1 cellular context compared by ENCODE assay signal in the genomic region with DNA sequence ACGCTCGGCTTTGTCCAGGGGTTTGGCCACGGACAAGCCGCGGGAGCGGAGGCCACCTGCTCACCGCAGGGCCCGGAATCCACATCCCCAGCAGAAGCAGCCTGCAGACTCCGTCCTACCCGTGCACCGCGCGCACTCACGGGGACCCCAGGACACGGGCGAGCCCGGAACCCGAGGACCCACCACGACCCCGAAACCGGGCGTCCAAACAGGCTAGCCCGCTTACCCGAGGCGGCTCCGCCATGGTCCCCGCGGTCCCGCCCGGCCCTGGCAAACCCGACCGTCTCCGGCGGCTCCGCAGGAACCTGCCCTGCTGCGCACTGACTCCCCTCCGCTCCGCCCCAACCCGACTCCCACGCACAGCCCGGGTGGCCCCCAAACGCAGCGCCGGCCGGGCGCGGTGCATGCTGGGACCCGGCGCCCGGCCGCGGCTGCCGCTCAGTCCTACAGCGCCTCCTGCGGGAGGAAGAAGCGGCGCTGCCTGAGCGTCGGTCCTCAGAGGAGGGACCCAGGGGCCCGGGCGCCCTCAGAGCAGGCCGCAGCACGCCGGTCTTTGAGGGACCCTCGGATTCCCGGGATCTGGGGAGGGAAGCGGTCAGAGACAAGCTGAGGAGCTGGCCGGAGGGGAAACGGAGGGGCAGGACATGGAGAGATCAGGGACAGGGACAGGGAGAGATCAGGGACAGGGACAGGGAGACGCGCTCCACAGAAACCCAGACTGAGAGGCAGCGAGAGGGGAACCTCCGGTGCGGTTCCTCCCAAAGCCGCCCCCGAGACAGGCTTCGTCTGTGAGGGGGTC.
A peak's percentile ranks its signal among the peaks of the same experiment; 100 is the strongest.
TF ChIP-seq lines count a peak whose summit lies in the region.

A gene with protein sequence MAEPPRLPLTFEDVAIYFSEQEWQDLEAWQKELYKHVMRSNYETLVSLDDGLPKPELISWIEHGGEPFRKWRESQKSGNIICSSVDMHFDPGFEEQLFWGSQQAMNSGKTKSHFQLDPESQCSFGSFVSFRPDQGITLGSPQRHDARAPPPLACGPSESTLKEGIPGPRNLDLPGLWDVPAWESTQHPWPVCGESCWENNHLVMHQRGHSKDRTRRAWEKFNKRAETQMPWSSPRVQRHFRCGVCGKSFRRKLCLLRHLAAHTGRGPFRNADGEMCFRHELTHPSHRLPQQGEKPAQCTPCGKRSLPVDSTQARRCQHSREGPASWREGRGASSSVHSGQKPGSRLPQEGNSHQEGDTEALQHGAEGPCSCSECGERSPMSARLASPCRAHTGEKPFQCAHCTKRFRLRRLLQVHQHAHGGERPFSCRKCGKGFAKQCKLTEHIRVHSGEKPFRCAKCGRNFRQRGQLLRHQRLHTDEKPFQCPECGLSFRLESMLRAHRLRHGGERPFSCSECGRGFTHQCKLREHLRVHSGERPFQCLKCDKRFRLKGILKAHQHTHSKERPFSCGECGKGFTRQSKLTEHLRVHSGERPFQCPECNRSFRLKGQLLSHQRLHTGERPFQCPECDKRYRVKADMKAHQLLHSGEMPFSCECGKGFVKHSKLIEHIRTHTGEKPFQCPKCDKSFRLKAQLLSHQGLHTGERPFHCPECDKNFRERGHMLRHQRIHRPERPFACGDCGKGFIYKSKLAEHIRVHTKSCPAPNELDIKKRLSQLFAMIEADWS (minus strand): TSS at position 322 of the 799 bp plus-strand sequence. CDS start 78 bp downstream, at position 244.

TF ChIP-seq in HepG2, 621 proteins besides CTCF, POLR2A, EP300 and RAD21 (continued from another document and continues in another):
- TF ChIP-seq, protein P1, sequence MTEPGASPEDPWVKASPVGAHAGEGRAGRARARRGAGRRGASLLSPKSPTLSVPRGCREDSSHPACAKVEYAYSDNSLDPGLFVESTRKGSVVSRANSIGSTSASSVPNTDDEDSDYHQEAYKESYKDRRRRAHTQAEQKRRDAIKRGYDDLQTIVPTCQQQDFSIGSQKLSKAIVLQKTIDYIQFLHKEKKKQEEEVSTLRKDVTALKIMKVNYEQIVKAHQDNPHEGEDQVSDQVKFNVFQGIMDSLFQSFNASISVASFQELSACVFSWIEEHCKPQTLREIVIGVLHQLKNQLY (CRISPR knock-in tag; IDR thresholded peaks at IDR 0.05) = peak; percentile 65; the same call in 1 of the 2 replicates
- peak; percentile 48 for TF ChIP-seq ERF (CRISPR knock-in tag; IDR thresholded peaks at IDR 0.05)
- TF ChIP-seq ZNF615 (CRISPR knock-in tag; IDR thresholded peaks at IDR 0.05; ENCODE audit: borderline replicate concordance) = peak; percentile 84; the same call in 1 of the 2 replicates
- no peak for TF ChIP-seq PCBP1 (IDR thresholded peaks at IDR 0.05; ENCODE audit: borderline replicate concordance, low read depth, low read length)
- no peak for TF ChIP-seq FOXP1 (IDR thresholded peaks at IDR 0.05)
- no peak for TF ChIP-seq FOXP1 (CRISPR knock-in tag; IDR thresholded peaks at IDR 0.05)
- peak; percentile 58; the same call in 1 of the 2 replicates for TF ChIP-seq ZNF317 (CRISPR knock-in tag; IDR thresholded peaks at IDR 0.05)
- TF ChIP-seq HNRNPUL1 (IDR thresholded peaks at IDR 0.05; ENCODE audit: low read depth, low read length) = 0 out of 2 replicates have a peak, but pooled peaks have one; percentile 60
- TF ChIP-seq, protein P2, sequence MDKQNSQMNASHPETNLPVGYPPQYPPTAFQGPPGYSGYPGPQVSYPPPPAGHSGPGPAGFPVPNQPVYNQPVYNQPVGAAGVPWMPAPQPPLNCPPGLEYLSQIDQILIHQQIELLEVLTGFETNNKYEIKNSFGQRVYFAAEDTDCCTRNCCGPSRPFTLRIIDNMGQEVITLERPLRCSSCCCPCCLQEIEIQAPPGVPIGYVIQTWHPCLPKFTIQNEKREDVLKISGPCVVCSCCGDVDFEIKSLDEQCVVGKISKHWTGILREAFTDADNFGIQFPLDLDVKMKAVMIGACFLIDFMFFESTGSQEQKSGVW (CRISPR knock-in tag; IDR thresholded peaks at IDR 0.05; ENCODE audit: borderline replicate concordance) = no peak
- no peak for TF ChIP-seq ZFP1 (CRISPR knock-in tag; IDR thresholded peaks at IDR 0.05)
- TF ChIP-seq NR2F2 (IDR thresholded peaks at IDR 0.05; ENCODE audit: borderline replicate concordance, low read depth) = no peak
- TF ChIP-seq ZNF839 (CRISPR knock-in tag; IDR thresholded peaks at IDR 0.05; ENCODE audit: borderline replicate concordance) = 0 out of 2 replicates have a peak, but pooled peaks have one; percentile 17
- TF ChIP-seq ZNF143 (CRISPR knock-in tag; IDR thresholded peaks at IDR 0.05) = peak; percentile 92
- TF ChIP-seq ZNF7 (CRISPR knock-in tag; IDR thresholded peaks at IDR 0.05) = no peak
- no peak for TF ChIP-seq ZNF710 (CRISPR knock-in tag; IDR thresholded peaks at IDR 0.05; ENCODE audit: borderline replicate concordance)
- TF ChIP-seq ZNF75D (CRISPR knock-in tag; IDR thresholded peaks at IDR 0.05; ENCODE audit: borderline replicate concordance) = no peak
- TF ChIP-seq FOXJ3 (CRISPR knock-in tag; IDR thresholded peaks at IDR 0.05; ENCODE audit: borderline replicate concordance) = no peak
- peak; percentile 78 for TF ChIP-seq ZNF34 (CRISPR knock-in tag; IDR thresholded peaks at IDR 0.05; ENCODE audit: borderline replicate concordance)
- no peak for TF ChIP-seq ZNF790 (CRISPR knock-in tag; IDR thresholded peaks at IDR 0.05; ENCODE audit: borderline replicate concordance)
- no peak for TF ChIP-seq PRDM4 (CRISPR knock-in tag; IDR thresholded peaks at IDR 0.05; ENCODE audit: borderline replicate concordance)
- no peak; the same call in 1 of the 2 replicates for TF ChIP-seq DMTF1 (CRISPR knock-in tag; IDR thresholded peaks at IDR 0.05)
- TF ChIP-seq ZNF850 (CRISPR knock-in tag; conservative IDR thresholded peaks at IDR 0.05) = 0 out of 2 replicates have a peak, but pooled peaks have one; percentile 28
- peak; percentile 42; the same call in 1 of the 2 replicates for TF ChIP-seq ZNF878 (CRISPR knock-in tag; IDR thresholded peaks at IDR 0.05)
- TF ChIP-seq RXRB (CRISPR knock-in tag; IDR thresholded peaks at IDR 0.05; ENCODE audit: borderline replicate concordance) = no peak
- TF ChIP-seq HNRNPH1 (optimal IDR thresholded peaks at IDR 0.05; ENCODE audit: low read depth, low read length) = peak; percentile 31
- no peak for TF ChIP-seq PHB2 (IDR thresholded peaks at IDR 0.05; ENCODE audit: partially characterized antibody)
- peak; percentile 93 for TF ChIP-seq ZNF441 (CRISPR knock-in tag; IDR thresholded peaks at IDR 0.05; ENCODE audit: borderline replicate concordance)
- 0 out of 2 replicates have a peak, but pooled peaks have one; percentile 11 for TF ChIP-seq ZMYM3 (CRISPR knock-in tag; IDR thresholded peaks at IDR 0.05)
- no peak for TF ChIP-seq SP1 (IDR thresholded peaks at IDR 0.05)
- TF ChIP-seq SP1 (CRISPR knock-in tag; IDR thresholded peaks at IDR 0.05) = no peak; the same call in 1 of the 2 replicates
- no peak for TF ChIP-seq ZNF652 (CRISPR knock-in tag; IDR thresholded peaks at IDR 0.05; ENCODE audit: borderline replicate concordance, low read depth)
- no peak for TF ChIP-seq NONO (IDR thresholded peaks at IDR 0.05)
- peak; percentile 80 for TF ChIP-seq NONO (CRISPR knock-in tag; conservative IDR thresholded peaks at IDR 0.05)
- peak; percentile 23; the same call in 1 of the 2 replicates for TF ChIP-seq KLF13 (CRISPR knock-in tag; IDR thresholded peaks at IDR 0.05)
- peak; percentile 60 for TF ChIP-seq ESRRA (CRISPR knock-in tag; IDR thresholded peaks at IDR 0.05; ENCODE audit: low read depth)
- TF ChIP-seq KDM6A (CRISPR knock-in tag; IDR thresholded peaks at IDR 0.05; ENCODE audit: low read depth) = no peak
- TF ChIP-seq GMEB2 (CRISPR knock-in tag; IDR thresholded peaks at IDR 0.05; ENCODE audit: low read depth) = peak; percentile 47; the same call in 1 of the 2 replicates
- peak; percentile 62; the same call in 1 of the 2 replicates for TF ChIP-seq ZNF768 (CRISPR knock-in tag; IDR thresholded peaks at IDR 0.05)
- TF ChIP-seq TAF15 (IDR thresholded peaks at IDR 0.05; ENCODE audit: low read depth, low read length, poor library complexity, severe bottlenecking) = no peak
- TF ChIP-seq SPEN (CRISPR knock-in tag; IDR thresholded peaks at IDR 0.05; ENCODE audit: low read depth) = peak; percentile 95
- TF ChIP-seq MIER2 (CRISPR knock-in tag; IDR thresholded peaks at IDR 0.05) = no peak
